In the genomic region with DNA sequence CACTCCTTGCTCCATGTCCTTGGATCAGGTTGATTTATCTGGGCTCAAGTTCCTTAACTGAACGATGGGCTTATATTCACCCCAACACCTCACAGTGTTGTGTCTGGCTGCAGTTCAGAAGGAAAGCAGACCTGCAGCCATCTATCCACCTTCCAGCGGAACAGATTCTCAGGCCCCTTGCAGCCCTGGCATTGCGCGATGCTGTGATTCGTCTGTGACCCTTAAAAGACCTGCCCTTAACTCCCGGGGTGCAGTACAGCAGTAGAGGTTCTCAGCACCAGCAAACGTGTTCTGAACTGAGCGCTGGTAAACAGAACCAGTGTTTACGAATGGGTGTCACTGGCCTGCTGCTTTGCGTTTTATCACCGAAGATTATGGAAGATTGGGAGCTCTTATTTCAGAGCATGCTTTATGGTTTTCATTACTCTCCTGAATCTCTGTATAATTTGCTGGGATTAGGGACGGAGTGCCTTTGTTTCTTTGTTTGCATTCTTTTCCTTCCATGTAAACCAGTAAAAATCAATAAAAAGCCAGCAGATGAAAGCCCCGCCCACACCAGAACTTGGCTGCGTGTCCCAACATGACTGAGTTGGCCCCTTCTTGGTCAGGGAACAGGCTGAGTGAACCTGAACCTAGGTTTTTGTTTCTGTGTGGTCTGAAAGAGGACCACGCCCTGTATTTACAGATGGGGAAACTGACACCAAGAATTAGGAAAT, we compare ENCODE assay signal across 1 cellular context.
TF ChIP-seq lines count a peak whose summit lies in the region.

No MANE protein-coding gene starts in this region.

TF ChIP-seq in H1, 55 proteins besides CTCF, POLR2A, EP300 and RAD21 (continued from another document):
- TF ChIP-seq GABPA (IDR thresholded peaks at IDR 0.05; ENCODE audit: borderline replicate concordance, insufficient read depth, low read length), result no peak
- TF ChIP-seq SP1 (IDR thresholded peaks at IDR 0.05; ENCODE audit: low read depth, low read length), result no peak
- no peak for TF ChIP-seq SRF (IDR thresholded peaks at IDR 0.05; ENCODE audit: low read depth, low read length)
- TF ChIP-seq, protein P1, sequence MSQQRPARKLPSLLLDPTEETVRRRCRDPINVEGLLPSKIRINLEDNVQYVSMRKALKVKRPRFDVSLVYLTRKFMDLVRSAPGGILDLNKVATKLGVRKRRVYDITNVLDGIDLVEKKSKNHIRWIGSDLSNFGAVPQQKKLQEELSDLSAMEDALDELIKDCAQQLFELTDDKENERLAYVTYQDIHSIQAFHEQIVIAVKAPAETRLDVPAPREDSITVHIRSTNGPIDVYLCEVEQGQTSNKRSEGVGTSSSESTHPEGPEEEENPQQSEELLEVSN (IDR thresholded peaks at IDR 0.05), result no peak
- TF ChIP-seq EZH2 (IDR thresholded peaks at IDR 0.05; ENCODE audit: low read depth, low read length, severe bottlenecking), result no peak
- no peak for TF ChIP-seq RXRA (IDR thresholded peaks at IDR 0.05; ENCODE audit: insufficient read depth, low read depth, low read length)
- TF ChIP-seq CHD2 (IDR thresholded peaks at IDR 0.05; ENCODE audit: low read length), result no peak
- no peak for TF ChIP-seq YY1 (IDR thresholded peaks at IDR 0.05; ENCODE audit: low read depth, low read length)
- TF ChIP-seq ASH2L (IDR thresholded peaks at IDR 0.05; ENCODE audit: low read length), result no peak
- TF ChIP-seq RBBP5 (IDR thresholded peaks at IDR 0.05; ENCODE audit: borderline replicate concordance, low read depth, low read length), result no peak
- TF ChIP-seq, protein P2, sequence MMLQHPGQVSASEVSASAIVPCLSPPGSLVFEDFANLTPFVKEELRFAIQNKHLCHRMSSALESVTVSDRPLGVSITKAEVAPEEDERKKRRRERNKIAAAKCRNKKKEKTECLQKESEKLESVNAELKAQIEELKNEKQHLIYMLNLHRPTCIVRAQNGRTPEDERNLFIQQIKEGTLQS (IDR thresholded peaks at IDR 0.05; ENCODE audit: insufficient read depth, low read depth, low read length), result no peak
- TF ChIP-seq SUZ12 (IDR thresholded peaks at IDR 0.05; ENCODE audit: low read length), result no peak
- no peak for TF ChIP-seq PHF8 (conservative IDR thresholded peaks at IDR 0.05; ENCODE audit: low read depth, low read length)
- no peak for TF ChIP-seq CHD1 (IDR thresholded peaks at IDR 0.05; ENCODE audit: low read depth, low read length)
